ENCODE assay signal across 1 cellular context in the genomic region with DNA sequence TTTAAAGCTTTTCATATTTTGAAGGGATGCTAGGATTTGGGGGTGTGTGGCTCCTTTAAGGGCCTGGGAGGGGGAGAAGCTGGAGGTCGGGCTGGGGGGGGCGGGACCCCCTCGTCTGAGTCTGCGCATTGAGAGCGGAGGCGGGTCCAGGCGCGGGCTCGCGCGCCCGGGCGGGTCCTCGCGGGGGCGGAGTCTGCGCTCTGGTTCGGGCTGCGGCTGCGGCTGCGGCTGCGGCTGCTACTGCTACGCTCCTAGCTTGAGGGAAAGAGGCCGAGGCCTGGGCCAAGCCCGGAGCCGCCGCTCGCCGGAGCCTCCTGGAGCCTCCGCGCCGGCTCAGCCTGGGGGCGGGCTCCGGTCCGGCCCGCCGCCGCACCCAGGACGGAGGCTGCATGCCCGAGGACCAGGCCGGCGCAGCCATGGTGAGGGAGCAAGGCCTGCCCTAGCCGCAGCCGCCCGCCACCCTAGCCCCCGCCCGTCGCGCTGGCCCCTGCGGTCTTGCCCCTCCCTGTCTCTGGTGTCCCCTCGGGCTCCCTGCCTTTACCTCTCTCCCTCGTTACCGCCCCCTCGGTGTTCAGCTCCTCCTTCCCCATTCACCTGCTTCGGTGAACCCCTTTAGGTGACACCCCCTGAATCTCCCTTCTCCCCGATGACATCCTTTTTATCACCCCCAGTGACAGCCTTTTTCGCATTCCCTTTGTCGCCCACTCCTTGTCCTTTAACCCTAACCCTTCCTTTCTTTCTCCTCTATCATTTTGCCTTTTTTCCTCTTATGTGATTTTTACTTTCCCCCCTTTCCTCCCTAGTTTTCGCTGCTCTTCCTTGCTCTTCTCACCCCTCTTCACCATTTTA.
TF ChIP-seq lines count a peak whose summit lies in the region.

A gene (plus strand): TSS at position 189 of the 849 bp plus-strand sequence. CDS start 201 bp downstream, at position 390.

TF ChIP-seq in HepG2, 621 proteins besides CTCF, POLR2A, EP300 and RAD21 (continued from another document and continues in another):
- TF ChIP-seq, protein P1, sequence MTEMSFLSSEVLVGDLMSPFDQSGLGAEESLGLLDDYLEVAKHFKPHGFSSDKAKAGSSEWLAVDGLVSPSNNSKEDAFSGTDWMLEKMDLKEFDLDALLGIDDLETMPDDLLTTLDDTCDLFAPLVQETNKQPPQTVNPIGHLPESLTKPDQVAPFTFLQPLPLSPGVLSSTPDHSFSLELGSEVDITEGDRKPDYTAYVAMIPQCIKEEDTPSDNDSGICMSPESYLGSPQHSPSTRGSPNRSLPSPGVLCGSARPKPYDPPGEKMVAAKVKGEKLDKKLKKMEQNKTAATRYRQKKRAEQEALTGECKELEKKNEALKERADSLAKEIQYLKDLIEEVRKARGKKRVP (CRISPR knock-in tag; IDR thresholded peaks at IDR 0.05) = no peak
- TF ChIP-seq YEATS4 (CRISPR knock-in tag; IDR thresholded peaks at IDR 0.05; ENCODE audit: borderline replicate concordance) (peak; percentile 76), ZNF34 (CRISPR knock-in tag; IDR thresholded peaks at IDR 0.05; ENCODE audit: borderline replicate concordance) (no peak), SPEN (CRISPR knock-in tag; IDR thresholded peaks at IDR 0.05; ENCODE audit: low read depth) (peak; percentile 73; the same call in 1 of the 2 replicates), NAIF1 (CRISPR knock-in tag; IDR thresholded peaks at IDR 0.05; ENCODE audit: borderline replicate concordance) (peak; percentile 54; the same call in 1 of the 2 replicates), ZFP41 (CRISPR knock-in tag; IDR thresholded peaks at IDR 0.05; ENCODE audit: borderline replicate concordance) (no peak), ZFY (CRISPR knock-in tag; IDR thresholded peaks at IDR 0.05) (peak; percentile 99), ZNF235 (CRISPR knock-in tag; IDR thresholded peaks at IDR 0.05; ENCODE audit: borderline replicate concordance) (peak; percentile 79; the same call in 1 of the 2 replicates), ZNF775 (CRISPR knock-in tag; IDR thresholded peaks at IDR 0.05; ENCODE audit: borderline replicate concordance) (no peak), ISL2 (CRISPR knock-in tag; IDR thresholded peaks at IDR 0.05) (0 out of 2 replicates have a peak, but pooled peaks have one; percentile 32), ZMYM4 (CRISPR knock-in tag; IDR thresholded peaks at IDR 0.05) (peak; percentile 54; the same call in 1 of the 2 replicates), ZBTB7B (CRISPR knock-in tag; IDR thresholded peaks at IDR 0.05) (no peak), RBFOX2 (IDR thresholded peaks at IDR 0.05; ENCODE audit: low read depth, low read length) (peak; percentile 88), TAF15 (IDR thresholded peaks at IDR 0.05; ENCODE audit: low read depth, low read length, poor library complexity, severe bottlenecking) (no peak), RCOR2 (CRISPR knock-in tag; IDR thresholded peaks at IDR 0.05) (no peak), SAFB2 (CRISPR knock-in tag; IDR thresholded peaks at IDR 0.05; ENCODE audit: borderline replicate concordance, low read depth) (0 out of 2 replicates have a peak, but pooled peaks have one; percentile 34), SP4 (CRISPR knock-in tag; IDR thresholded peaks at IDR 0.05) (peak; percentile 50; the same call in 1 of the 2 replicates), ZNF773 (CRISPR knock-in tag; IDR thresholded peaks at IDR 0.05; ENCODE audit: borderline replicate concordance) (peak; percentile 62; the same call in 1 of the 2 replicates), ATF7 (IDR thresholded peaks at IDR 0.05) (0 out of 2 replicates have a peak, but pooled peaks have one; percentile 8), ATF7 (CRISPR knock-in tag; IDR thresholded peaks at IDR 0.05) (no peak), ZNF33A (CRISPR knock-in tag; IDR thresholded peaks at IDR 0.05; ENCODE audit: borderline replicate concordance) (no peak), ZNF761 (CRISPR knock-in tag; conservative IDR thresholded peaks at IDR 0.05) (0 out of 2 replicates have a peak, but pooled peaks have one; percentile 38), ISX (CRISPR knock-in tag; conservative IDR thresholded peaks at IDR 0.05) (no peak), ADNP (CRISPR knock-in tag; IDR thresholded peaks at IDR 0.05) (no peak), POLR2AphosphoS5 (IDR thresholded peaks at IDR 0.05; ENCODE audit: low read depth, low read length) (peak; percentile 57), IKZF4 (CRISPR knock-in tag; IDR thresholded peaks at IDR 0.05; ENCODE audit: borderline replicate concordance, low read depth, not compliant biosample characterization) (peak; percentile 32), DPF2 (CRISPR knock-in tag; IDR thresholded peaks at IDR 0.05; ENCODE audit: borderline replicate concordance, low read depth) (no peak)
- TF ChIP-seq, protein P2, sequence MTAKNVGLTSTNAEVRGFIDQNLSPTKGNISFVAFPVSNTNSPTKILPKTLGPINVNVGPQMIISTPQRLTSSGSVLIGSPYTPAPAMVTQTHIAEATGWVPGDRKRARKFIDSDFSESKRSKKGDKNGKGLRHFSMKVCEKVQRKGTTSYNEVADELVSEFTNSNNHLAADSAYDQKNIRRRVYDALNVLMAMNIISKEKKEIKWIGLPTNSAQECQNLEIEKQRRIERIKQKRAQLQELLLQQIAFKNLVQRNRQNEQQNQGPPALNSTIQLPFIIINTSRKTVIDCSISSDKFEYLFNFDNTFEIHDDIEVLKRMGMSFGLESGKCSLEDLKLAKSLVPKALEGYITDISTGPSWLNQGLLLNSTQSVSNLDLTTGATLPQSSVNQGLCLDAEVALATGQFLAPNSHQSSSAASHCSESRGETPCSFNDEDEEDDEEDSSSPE (CRISPR knock-in tag; IDR thresholded peaks at IDR 0.05) = peak; percentile 32; the same call in 1 of the 2 replicates
- TF ChIP-seq, protein P3, sequence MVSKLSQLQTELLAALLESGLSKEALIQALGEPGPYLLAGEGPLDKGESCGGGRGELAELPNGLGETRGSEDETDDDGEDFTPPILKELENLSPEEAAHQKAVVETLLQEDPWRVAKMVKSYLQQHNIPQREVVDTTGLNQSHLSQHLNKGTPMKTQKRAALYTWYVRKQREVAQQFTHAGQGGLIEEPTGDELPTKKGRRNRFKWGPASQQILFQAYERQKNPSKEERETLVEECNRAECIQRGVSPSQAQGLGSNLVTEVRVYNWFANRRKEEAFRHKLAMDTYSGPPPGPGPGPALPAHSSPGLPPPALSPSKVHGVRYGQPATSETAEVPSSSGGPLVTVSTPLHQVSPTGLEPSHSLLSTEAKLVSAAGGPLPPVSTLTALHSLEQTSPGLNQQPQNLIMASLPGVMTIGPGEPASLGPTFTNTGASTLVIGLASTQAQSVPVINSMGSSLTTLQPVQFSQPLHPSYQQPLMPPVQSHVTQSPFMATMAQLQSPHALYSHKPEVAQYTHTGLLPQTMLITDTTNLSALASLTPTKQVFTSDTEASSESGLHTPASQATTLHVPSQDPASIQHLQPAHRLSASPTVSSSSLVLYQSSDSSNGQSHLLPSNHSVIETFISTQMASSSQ (IDR thresholded peaks at IDR 0.05; ENCODE audit: low read depth) = no peak
- TF ChIP-seq, protein P3 (CRISPR knock-in tag; IDR thresholded peaks at IDR 0.05; ENCODE audit: borderline replicate concordance) = peak; percentile 59; the same call in 1 of the 2 replicates
- TF ChIP-seq, protein P4, sequence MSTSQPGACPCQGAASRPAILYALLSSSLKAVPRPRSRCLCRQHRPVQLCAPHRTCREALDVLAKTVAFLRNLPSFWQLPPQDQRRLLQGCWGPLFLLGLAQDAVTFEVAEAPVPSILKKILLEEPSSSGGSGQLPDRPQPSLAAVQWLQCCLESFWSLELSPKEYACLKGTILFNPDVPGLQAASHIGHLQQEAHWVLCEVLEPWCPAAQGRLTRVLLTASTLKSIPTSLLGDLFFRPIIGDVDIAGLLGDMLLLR (CRISPR knock-in tag; IDR thresholded peaks at IDR 0.05) = peak; percentile 38; the same call in 1 of the 2 replicates
- TF ChIP-seq, protein P5, sequence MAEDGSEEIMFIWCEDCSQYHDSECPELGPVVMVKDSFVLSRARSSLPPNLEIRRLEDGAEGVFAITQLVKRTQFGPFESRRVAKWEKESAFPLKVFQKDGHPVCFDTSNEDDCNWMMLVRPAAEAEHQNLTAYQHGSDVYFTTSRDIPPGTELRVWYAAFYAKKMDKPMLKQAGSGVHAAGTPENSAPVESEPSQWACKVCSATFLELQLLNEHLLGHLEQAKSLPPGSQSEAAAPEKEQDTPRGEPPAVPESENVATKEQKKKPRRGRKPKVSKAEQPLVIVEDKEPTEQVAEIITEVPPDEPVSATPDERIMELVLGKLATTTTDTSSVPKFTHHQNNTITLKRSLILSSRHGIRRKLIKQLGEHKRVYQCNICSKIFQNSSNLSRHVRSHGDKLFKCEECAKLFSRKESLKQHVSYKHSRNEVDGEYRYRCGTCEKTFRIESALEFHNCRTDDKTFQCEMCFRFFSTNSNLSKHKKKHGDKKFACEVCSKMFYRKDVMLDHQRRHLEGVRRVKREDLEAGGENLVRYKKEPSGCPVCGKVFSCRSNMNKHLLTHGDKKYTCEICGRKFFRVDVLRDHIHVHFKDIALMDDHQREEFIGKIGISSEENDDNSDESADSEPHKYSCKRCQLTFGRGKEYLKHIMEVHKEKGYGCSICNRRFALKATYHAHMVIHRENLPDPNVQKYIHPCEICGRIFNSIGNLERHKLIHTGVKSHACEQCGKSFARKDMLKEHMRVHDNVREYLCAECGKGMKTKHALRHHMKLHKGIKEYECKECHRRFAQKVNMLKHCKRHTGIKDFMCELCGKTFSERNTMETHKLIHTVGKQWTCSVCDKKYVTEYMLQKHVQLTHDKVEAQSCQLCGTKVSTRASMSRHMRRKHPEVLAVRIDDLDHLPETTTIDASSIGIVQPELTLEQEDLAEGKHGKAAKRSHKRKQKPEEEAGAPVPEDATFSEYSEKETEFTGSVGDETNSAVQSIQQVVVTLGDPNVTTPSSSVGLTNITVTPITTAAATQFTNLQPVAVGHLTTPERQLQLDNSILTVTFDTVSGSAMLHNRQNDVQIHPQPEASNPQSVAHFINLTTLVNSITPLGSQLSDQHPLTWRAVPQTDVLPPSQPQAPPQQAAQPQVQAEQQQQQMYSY (CRISPR knock-in tag; IDR thresholded peaks at IDR 0.05) = no peak
- TF ChIP-seq, protein P6, sequence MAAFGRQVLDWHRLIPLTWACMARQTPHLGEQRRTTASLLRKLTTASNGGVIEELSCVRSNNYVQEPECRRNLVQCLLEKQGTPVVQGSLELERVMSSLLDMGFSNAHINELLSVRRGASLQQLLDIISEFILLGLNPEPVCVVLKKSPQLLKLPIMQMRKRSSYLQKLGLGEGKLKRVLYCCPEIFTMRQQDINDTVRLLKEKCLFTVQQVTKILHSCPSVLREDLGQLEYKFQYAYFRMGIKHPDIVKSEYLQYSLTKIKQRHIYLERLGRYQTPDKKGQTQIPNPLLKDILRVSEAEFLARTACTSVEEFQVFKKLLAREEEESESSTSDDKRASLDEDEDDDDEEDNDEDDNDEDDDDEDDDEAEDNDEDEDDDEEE (CRISPR knock-in tag; IDR thresholded peaks at IDR 0.05) = peak; percentile 37; the same call in 1 of the 2 replicates
- TF ChIP-seq, protein P7, sequence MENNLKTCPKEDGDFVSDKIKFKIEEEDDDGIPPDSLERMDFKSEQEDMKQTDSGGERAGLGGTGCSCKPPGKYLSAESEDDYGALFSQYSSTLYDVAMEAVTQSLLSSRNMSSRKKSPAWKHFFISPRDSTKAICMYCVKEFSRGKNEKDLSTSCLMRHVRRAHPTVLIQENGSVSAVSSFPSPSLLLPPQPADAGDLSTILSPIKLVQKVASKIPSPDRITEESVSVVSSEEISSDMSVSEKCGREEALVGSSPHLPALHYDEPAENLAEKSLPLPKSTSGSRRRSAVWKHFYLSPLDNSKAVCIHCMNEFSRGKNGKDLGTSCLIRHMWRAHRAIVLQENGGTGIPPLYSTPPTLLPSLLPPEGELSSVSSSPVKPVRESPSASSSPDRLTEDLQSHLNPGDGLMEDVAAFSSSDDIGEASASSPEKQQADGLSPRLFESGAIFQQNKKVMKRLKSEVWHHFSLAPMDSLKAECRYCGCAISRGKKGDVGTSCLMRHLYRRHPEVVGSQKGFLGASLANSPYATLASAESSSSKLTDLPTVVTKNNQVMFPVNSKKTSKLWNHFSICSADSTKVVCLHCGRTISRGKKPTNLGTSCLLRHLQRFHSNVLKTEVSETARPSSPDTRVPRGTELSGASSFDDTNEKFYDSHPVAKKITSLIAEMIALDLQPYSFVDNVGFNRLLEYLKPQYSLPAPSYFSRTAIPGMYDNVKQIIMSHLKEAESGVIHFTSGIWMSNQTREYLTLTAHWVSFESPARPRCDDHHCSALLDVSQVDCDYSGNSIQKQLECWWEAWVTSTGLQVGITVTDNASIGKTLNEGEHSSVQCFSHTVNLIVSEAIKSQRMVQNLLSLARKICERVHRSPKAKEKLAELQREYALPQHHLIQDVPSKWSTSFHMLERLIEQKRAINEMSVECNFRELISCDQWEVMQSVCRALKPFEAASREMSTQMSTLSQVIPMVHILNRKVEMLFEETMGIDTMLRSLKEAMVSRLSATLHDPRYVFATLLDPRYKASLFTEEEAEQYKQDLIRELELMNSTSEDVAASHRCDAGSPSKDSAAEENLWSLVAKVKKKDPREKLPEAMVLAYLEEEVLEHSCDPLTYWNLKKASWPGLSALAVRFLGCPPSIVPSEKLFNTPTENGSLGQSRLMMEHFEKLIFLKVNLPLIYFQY (CRISPR knock-in tag; IDR thresholded peaks at IDR 0.05; ENCODE audit: borderline replicate concordance) = no peak
- TF ChIP-seq, protein P8, sequence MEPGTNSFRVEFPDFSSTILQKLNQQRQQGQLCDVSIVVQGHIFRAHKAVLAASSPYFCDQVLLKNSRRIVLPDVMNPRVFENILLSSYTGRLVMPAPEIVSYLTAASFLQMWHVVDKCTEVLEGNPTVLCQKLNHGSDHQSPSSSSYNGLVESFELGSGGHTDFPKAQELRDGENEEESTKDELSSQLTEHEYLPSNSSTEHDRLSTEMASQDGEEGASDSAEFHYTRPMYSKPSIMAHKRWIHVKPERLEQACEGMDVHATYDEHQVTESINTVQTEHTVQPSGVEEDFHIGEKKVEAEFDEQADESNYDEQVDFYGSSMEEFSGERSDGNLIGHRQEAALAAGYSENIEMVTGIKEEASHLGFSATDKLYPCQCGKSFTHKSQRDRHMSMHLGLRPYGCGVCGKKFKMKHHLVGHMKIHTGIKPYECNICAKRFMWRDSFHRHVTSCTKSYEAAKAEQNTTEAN (CRISPR knock-in tag; conservative IDR thresholded peaks at IDR 0.05) = no peak
- TF ChIP-seq, protein P9, sequence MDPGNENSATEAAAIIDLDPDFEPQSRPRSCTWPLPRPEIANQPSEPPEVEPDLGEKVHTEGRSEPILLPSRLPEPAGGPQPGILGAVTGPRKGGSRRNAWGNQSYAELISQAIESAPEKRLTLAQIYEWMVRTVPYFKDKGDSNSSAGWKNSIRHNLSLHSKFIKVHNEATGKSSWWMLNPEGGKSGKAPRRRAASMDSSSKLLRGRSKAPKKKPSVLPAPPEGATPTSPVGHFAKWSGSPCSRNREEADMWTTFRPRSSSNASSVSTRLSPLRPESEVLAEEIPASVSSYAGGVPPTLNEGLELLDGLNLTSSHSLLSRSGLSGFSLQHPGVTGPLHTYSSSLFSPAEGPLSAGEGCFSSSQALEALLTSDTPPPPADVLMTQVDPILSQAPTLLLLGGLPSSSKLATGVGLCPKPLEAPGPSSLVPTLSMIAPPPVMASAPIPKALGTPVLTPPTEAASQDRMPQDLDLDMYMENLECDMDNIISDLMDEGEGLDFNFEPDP (CRISPR knock-in tag; conservative IDR thresholded peaks at IDR 0.05) = no peak
